ENCODE assay signal across 20 cellular contexts in the genomic region with DNA sequence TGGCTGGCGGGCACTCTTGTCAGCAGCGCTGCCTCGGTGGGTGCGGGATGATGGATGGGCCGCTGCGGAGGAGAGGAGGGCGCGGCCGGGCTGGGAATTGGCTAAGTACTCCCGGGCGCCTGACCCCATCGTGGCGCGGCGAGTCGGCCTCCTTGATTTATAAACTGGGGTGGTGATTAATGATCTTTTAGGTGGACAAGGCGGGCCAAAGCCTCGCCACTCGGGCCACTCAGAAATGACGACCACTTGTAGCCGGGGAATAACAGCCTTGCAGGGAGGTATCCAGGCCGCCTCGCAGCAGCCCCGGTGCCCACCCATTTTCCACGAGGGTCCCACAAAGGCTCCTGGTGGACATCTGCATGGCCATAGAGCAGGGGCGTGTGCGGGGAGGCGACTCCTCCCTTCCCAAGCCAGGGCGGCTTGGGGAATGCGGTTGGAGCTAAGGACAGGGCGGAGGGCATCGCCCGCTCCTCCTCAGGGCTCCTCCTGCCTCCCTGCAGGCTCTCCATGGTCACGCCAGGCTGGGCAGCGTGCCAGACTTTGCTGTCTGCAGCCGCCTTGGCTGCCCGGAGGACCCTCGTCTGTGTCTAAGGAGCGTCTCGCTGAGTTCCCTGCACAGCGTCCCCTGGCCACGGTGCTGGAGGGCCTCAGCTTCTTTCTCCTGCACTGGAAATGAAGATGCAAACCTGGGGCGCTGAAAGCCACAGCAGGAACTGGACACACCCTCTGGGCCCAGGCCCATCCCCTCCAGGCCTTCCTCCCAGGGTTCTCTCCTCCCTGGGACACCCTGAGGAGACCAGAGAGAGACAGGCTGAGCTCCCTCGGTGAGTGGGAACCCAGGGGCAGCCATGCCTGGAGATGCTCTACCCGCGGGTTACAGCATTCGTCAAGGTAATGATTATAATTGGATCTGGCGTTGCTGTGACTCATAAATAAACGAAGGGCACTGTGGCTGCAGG.
DNase-seq lines count a peak whose midpoint lies in the region; ATAC-seq, FAIRE-seq and TF ChIP-seq lines count a peak whose summit lies in the region.
"Had no signal": no experiment of that assay in that cellular context is flagged by ENCODE, and none has a peak within 500 bp of the region (broad histone marks: within the 10 kb centered on the region; RNA-seq: fewer than 3 reads in every experiment).

No MANE protein-coding gene starts in this region.

- H3K4me1 ChIP-seq in H1 (replicated peaks in 1 of 4; ENCODE audit: control insufficient read depth in 3 of 4, insufficient read depth in 4 of 4, low read length in 3 of 4) (peaks cover 0 to 10% (median 2%) of the 10 kb centered on the region in 4 experiments; a peak in 5 of 7 replicates), neuronal stem cell (ENCODE audit: control insufficient read depth in 2 of 2, insufficient read depth in 1 of 2, low read depth in 1 of 2, low read length in 2 of 2) (peaks cover 0 to 16% of the 10 kb centered on the region in 2 donors)
- H3K4me1 ChIP-seq: SJCRH30 had no signal

- H3K27me3 ChIP-seq in H1 (replicated peaks in 1 of 4; ENCODE audit: control insufficient read depth in 3 of 4, extremely low read depth in 1 of 4, insufficient read depth in 3 of 4, low read length in 3 of 4) (no peaks in the 10 kb centered on the region), neuronal stem cell (ENCODE audit: control insufficient read depth in 3 of 3, insufficient read depth in 3 of 3, low read depth in 1 of 3, low read length in 3 of 3) (no peaks in the 10 kb centered on the region)
- H3K27me3 ChIP-seq: SJCRH30 had no signal

- no peaks in the 10 kb centered on the region for H3K4me1 Mint-ChIP-seq in natural killer cell treated with Interleukin-12 subunit alpha and Interleukin-12 subunit beta and Interleukin-15 and Interleukin-18, amount 100 ng/mL, for 72 hours (ENCODE audit: low read depth in 2 of 2)
- no peaks in the 10 kb centered on the region for H3K4me1 Mint-ChIP-seq in natural killer cell
- H3K4me1 Mint-ChIP-seq in activated CD8-positive, alpha-beta T cell treated with anti-CD3 and anti-CD28 coated beads, Interleukin-2, amount 10 ng/mL, durations not matched to agents 7 days and 5 days (ENCODE audit: low read depth): no peaks in the 10 kb centered on the region
- H3K4me1 Mint-ChIP-seq: B cell had no signal

- H3K79me1 ChIP-seq in H1 (ENCODE audit: low read depth, low read length) (no peaks in the 10 kb centered on the region), neuronal stem cell (ENCODE audit: low read depth, low read length) (no peaks in the 10 kb centered on the region)

- H2BK120ac ChIP-seq in H1 (replicated peaks; ENCODE audit: low read depth, low read length): no peak overlapping the region
- peak overlapping the region; percentile 40 for H2BK120ac ChIP-seq in neuronal stem cell (ENCODE audit: low read depth, low read length)

- H3K56ac ChIP-seq in H1 (replicated peaks; ENCODE audit: insufficient read length, low read depth, low read length): no peak overlapping the region

- ATAC-seq in natural killer cell treated with Interleukin-12 subunit alpha and Interleukin-12 subunit beta and Interleukin-15 and Interleukin-18, amount 100 ng/mL, for 72 hours: peak in 1 of 2 donors; percentile 51
- ATAC-seq in natural killer cell (no peak), GM21526 (IDR thresholded peaks at IDR 0.05; ENCODE audit: low FRiP score, unreplicated experiment) (no peak), GM19455 (IDR thresholded peaks at IDR 0.05; ENCODE audit: unreplicated experiment) (no peak)
- ATAC-seq in activated CD8-positive, alpha-beta T cell treated with anti-CD3 and anti-CD28 coated beads, Interleukin-2, amount 10 ng/mL, durations not matched to agents 7 days and 5 days: no peak
- ATAC-seq: HepG2 had no signal

- no peak overlapping the region for H3K14ac ChIP-seq in H1 (ENCODE audit: insufficient read length)
- H3K14ac ChIP-seq in neuronal stem cell (ENCODE audit: low read length): peak overlapping the region; percentile 40

- H2AFZ ChIP-seq in H1 (ENCODE audit: low read length) (0 out of 2 replicates have a peak overlapping the region, but pooled peaks have one; percentile 52), neuronal stem cell (ENCODE audit: low read length) (peak overlapping the region; percentile 71)

- H3K9me3 ChIP-seq in H1 (ENCODE audit: insufficient read depth in 2 of 2, low read depth in 1 of 2, low read length in 1 of 2): no peaks in the 10 kb centered on the region
- no peaks in the 10 kb centered on the region for H3K9me3 ChIP-seq in neuronal stem cell (replicated peaks in 1 of 2; ENCODE audit: control insufficient read depth in 2 of 2, insufficient read depth in 1 of 2, low read depth in 1 of 2, low read length in 2 of 2)
- H3K9me3 ChIP-seq: SJCRH30 had no signal

- POLR2A ChIA-PET in H1 (lab: Charles Lee; ENCODE audit: partially characterized antibody): interaction anchor here (0.8 kb wide), 1 partner anchor 1024 kb away, joined by 3 read pairs; no protein-coding TSS in a partner anchor
- POLR2A ChIA-PET in activated CD8-positive, alpha-beta T cell treated with anti-CD3 and anti-CD28 coated beads, Interleukin-2, amount 10 ng/mL, durations not matched to agents 7 days and 5 days (lab: Charles Lee): no interaction called here

- no peak overlapping the region for H3K4me3 Mint-ChIP-seq in natural killer cell treated with Interleukin-12 subunit alpha and Interleukin-12 subunit beta and Interleukin-15 and Interleukin-18, amount 100 ng/mL, for 72 hours
- no peak overlapping the region for H3K4me3 Mint-ChIP-seq in natural killer cell
- H3K4me3 Mint-ChIP-seq in activated CD8-positive, alpha-beta T cell treated with anti-CD3 and anti-CD28 coated beads, Interleukin-2, amount 10 ng/mL, durations not matched to agents 7 days and 5 days: no peak overlapping the region
- H3K4me3 Mint-ChIP-seq: B cell; CD4-positive, alpha-beta T cell had no signal

- no peak for TF ChIP-seq EP300 in H1 (IDR thresholded peaks at IDR 0.05; ENCODE audit: borderline replicate concordance in 1 of 2, low read depth in 2 of 2, low read length in 2 of 2)

- no peaks in the 10 kb centered on the region for H3K79me2 ChIP-seq in H1 (ENCODE audit: control insufficient read depth in 1 of 2, insufficient read depth in 2 of 2, low read length in 2 of 2)

- no peak overlapping the region for H2BK15ac ChIP-seq in H1 (ENCODE audit: low read length)
- H2BK15ac ChIP-seq in neuronal stem cell (ENCODE audit: low read length): no peak overlapping the region

- no peak overlapping the region for H3K27ac Mint-ChIP-seq in natural killer cell treated with Interleukin-12 subunit alpha and Interleukin-12 subunit beta and Interleukin-15 and Interleukin-18, amount 100 ng/mL, for 72 hours
- no peak overlapping the region for H3K27ac Mint-ChIP-seq in natural killer cell
- no peak overlapping the region for H3K27ac Mint-ChIP-seq in activated CD8-positive, alpha-beta T cell treated with anti-CD3 and anti-CD28 coated beads, Interleukin-2, amount 10 ng/mL, durations not matched to agents 7 days and 5 days
- H3K27ac Mint-ChIP-seq: B cell; CD4-positive, alpha-beta T cell had no signal

- no peak overlapping the region for H2BK12ac ChIP-seq in H1 (ENCODE audit: low read depth, low read length)
- H2BK12ac ChIP-seq in neuronal stem cell (ENCODE audit: low read length): no peak overlapping the region

- H3K4me2 ChIP-seq in H1 (ENCODE audit: insufficient read depth in 1 of 2, low read depth in 2 of 2, low read length in 2 of 2): no peak overlapping the region
- H3K4me2 ChIP-seq in neuronal stem cell (ENCODE audit: insufficient read depth, low read length, poor library complexity, severe bottlenecking): no peak overlapping the region
- H3K4me2 ChIP-seq: KMS-11 had no signal

- H4K8ac ChIP-seq in H1 (ENCODE audit: extremely low read depth, insufficient read depth, low read length) (no peak overlapping the region; the same call in 1 of the 2 replicates), neuronal stem cell (ENCODE audit: low read depth, low read length) (peak overlapping the region; percentile 25)

- H3K9ac ChIP-seq in H1 (replicated peaks in 1 of 4; ENCODE audit: extremely low read depth in 1 of 4, low read depth in 3 of 4, low read length in 3 of 4): no peak overlapping the region
- H3K9ac ChIP-seq in neuronal stem cell (ENCODE audit: low read depth, low read length, poor library complexity): no peak overlapping the region
- H3K9ac ChIP-seq: KMS-11 had no signal

- intact Hi-C loops in natural killer cell (cut with micrococcal nuclease): no loop called here

- H4K5ac ChIP-seq in H1 (ENCODE audit: insufficient read length, low read depth, low read length): no peak overlapping the region

- H3K27me3 Mint-ChIP-seq in natural killer cell treated with Interleukin-12 subunit alpha and Interleukin-12 subunit beta and Interleukin-15 and Interleukin-18, amount 100 ng/mL, for 72 hours: peaks cover 7 to 14% of the 10 kb centered on the region in 2 donors
- peaks cover 4 to 13% of the 10 kb centered on the region in 2 donors for H3K27me3 Mint-ChIP-seq in natural killer cell (ENCODE audit: low read depth in 2 of 2)
- no peaks in the 10 kb centered on the region for H3K27me3 Mint-ChIP-seq in activated CD8-positive, alpha-beta T cell treated with anti-CD3 and anti-CD28 coated beads, Interleukin-2, amount 10 ng/mL, durations not matched to agents 7 days and 5 days (ENCODE audit: low read depth)

- no peaks in the 10 kb centered on the region for H3K36me3 ChIP-seq in H1 (ENCODE audit: control insufficient read depth in 2 of 4, insufficient read depth in 4 of 4, low read length in 3 of 4)
- no peaks in the 10 kb centered on the region for H3K36me3 ChIP-seq in neuronal stem cell (replicated peaks in 1 of 2; ENCODE audit: control insufficient read depth in 2 of 2, insufficient read depth in 2 of 2, low read length in 2 of 2)
- H3K36me3 ChIP-seq: SJCRH30 had no signal

- H3K4ac ChIP-seq in H1 (replicated peaks; ENCODE audit: insufficient read length, low read depth, low read length): no peak overlapping the region
- no peak overlapping the region for H3K4ac ChIP-seq in neuronal stem cell (ENCODE audit: low read length)

- no peak overlapping the region for H3K27ac ChIP-seq in H1 (ENCODE audit: low read depth, low read length)
- no peak overlapping the region for H3K27ac ChIP-seq in neuronal stem cell (replicated peaks; ENCODE audit: low read length)
- H3K27ac ChIP-seq: KMS-11, SJCRH30 had no signal

- H2BK20ac ChIP-seq in H1 (ENCODE audit: low read length): no peak overlapping the region

- no peak overlapping the region for H3K23ac ChIP-seq in H1 (ENCODE audit: insufficient read length)
- no peak overlapping the region for H3K23ac ChIP-seq in neuronal stem cell (ENCODE audit: low read depth, low read length, poor library complexity)

- CTCF ChIA-PET in H1 (lab: Charles Lee; ENCODE audit: partially characterized antibody): interaction anchor here (0.8 to 1.7 kb wide), 3 partner anchors 8 to 120 kb away, joined by 3 read pairs; no protein-coding TSS in a partner anchor
- CTCF ChIA-PET in activated CD8-positive, alpha-beta T cell treated with anti-CD3 and anti-CD28 coated beads, Interleukin-2, amount 10 ng/mL, durations not matched to agents 7 days and 5 days (lab: Charles Lee): interaction anchor here (1.5 kb wide), 1 partner anchor 8 kb away, joined by 3 read pairs; no protein-coding TSS in a partner anchor

- no peaks in the 10 kb centered on the region for H3K9me3 Mint-ChIP-seq in natural killer cell treated with Interleukin-12 subunit alpha and Interleukin-12 subunit beta and Interleukin-15 and Interleukin-18, amount 100 ng/mL, for 72 hours
- H3K9me3 Mint-ChIP-seq in natural killer cell: no peaks in the 10 kb centered on the region
- no peaks in the 10 kb centered on the region for H3K9me3 Mint-ChIP-seq in activated CD8-positive, alpha-beta T cell treated with anti-CD3 and anti-CD28 coated beads, Interleukin-2, amount 10 ng/mL, durations not matched to agents 7 days and 5 days (ENCODE audit: insufficient read depth)
- H3K9me3 Mint-ChIP-seq: CD4-positive, alpha-beta T cell had no signal

- no peak for FAIRE-seq in H1 (lab: Jason Lieb, UNC)
- FAIRE-seq: HepG2 had no signal

- H4K91ac ChIP-seq in H1 (replicated peaks; ENCODE audit: insufficient read length, low read length) (no peak overlapping the region), neuronal stem cell (ENCODE audit: low read depth, low read length, poor library complexity) (no peak overlapping the region)

- H3K18ac ChIP-seq in H1 (ENCODE audit: extremely low read depth, low read length) (no peak overlapping the region), neuronal stem cell (ENCODE audit: low read length) (peak overlapping the region; percentile 35)

- H3K4me3 ChIP-seq in H1 (ENCODE audit: extremely low read depth in 1 of 4, insufficient read depth in 2 of 4, low read depth in 3 of 4, low read length in 4 of 4) (no peak overlapping the region), neuronal stem cell (ENCODE audit: low read length in 2 of 2) (no peak overlapping the region)
- H3K4me3 ChIP-seq: SJCRH30 had no signal

- H2BK5ac ChIP-seq in H1 (ENCODE audit: low read depth, low read length) (no peak overlapping the region), neuronal stem cell (ENCODE audit: low read length) (no peak overlapping the region)

- H4K20me1 ChIP-seq in H1 (replicated peaks in 1 of 2; ENCODE audit: control insufficient read depth in 1 of 2, insufficient read depth in 2 of 2, low read length in 2 of 2): no peaks in the 10 kb centered on the region

- TF ChIP-seq POLR2A in H1 (IDR thresholded peaks at IDR 0.05; ENCODE audit: control extremely low read depth in 1 of 2, low read depth in 2 of 2, low read length in 2 of 2): no peak

- DNase-seq in natural killer cell treated with Interleukin-12 subunit alpha and Interleukin-12 subunit beta and Interleukin-15 and Interleukin-18, amount 100 ng/mL, for 72 hours (ENCODE audit: low spot score): peak; percentile 51
- no peak for DNase-seq in natural killer cell
- DNase-seq in H1 (ENCODE audit: low read depth in 1 of 2, low spot score in 2 of 2): no peak
- DNase-seq in neuronal stem cell (ENCODE audit: low spot score): no peak
- DNase-seq in activated CD8-positive, alpha-beta T cell treated with anti-CD3 and anti-CD28 coated beads, Interleukin-2, amount 10 ng/mL, durations not matched to agents 7 days and 5 days: no peak
- DNase-seq: CD4-positive, alpha-beta T cell; DND-41; GF-D8; H7; MM.1S; NCI-H146; NCI-H446; NCI-H82; SJCRH30; SW 1271 had no signal

- H2AK5ac ChIP-seq in H1 (ENCODE audit: low read depth, low read length) (no peak overlapping the region), neuronal stem cell (ENCODE audit: low read depth, low read length) (peak overlapping the region; percentile 20)

- TF ChIP-seq CTCF in natural killer cell (IDR thresholded peaks at IDR 0.05) (no peak), H1 (IDR thresholded peaks at IDR 0.05; ENCODE audit: control extremely low read depth in 1 of 3, insufficient read depth in 1 of 3, low read depth in 1 of 3, low read length in 3 of 3) (no peak)

- no peaks in the 10 kb centered on the region for H3K36me3 Mint-ChIP-seq in natural killer cell treated with Interleukin-12 subunit alpha and Interleukin-12 subunit beta and Interleukin-15 and Interleukin-18, amount 100 ng/mL, for 72 hours
- H3K36me3 Mint-ChIP-seq in natural killer cell: no peaks in the 10 kb centered on the region
- no peaks in the 10 kb centered on the region for H3K36me3 Mint-ChIP-seq in activated CD8-positive, alpha-beta T cell treated with anti-CD3 and anti-CD28 coated beads, Interleukin-2, amount 10 ng/mL, durations not matched to agents 7 days and 5 days (ENCODE audit: low read depth)

- H3K23me2 ChIP-seq in H1 (ENCODE audit: low read depth, low read length): no peaks in the 10 kb centered on the region

- WGBS in H1 (ENCODE audit: extremely low coverage in 1 of 2, insufficient coverage in 1 of 2, insufficient read length in 1 of 2, insufficient replicate concordance in 2 of 2, low coverage in 1 of 2, low lambda C conversion rate in 2 of 2, missing lambda C conversion rate in 1 of 2), 2 experiments: 89% methylated on average over 49 of the region's 49 CpGs; no CpG with 5 or more reads in 1 of the 2 experiments
- no CpG with 5 or more reads among the region's 49 CpGs for WGBS in neuronal stem cell (ENCODE audit: extremely low coverage in 2 of 2, insufficient read length in 2 of 2, insufficient replicate concordance in 1 of 2), 2 donors

- no peak for TF ChIP-seq RAD21 in H1 (IDR thresholded peaks at IDR 0.05 in 1 of 2, conservative IDR thresholded peaks at IDR 0.05 in 1 of 2; ENCODE audit: low read depth in 2 of 2, low read length in 2 of 2)
